8 cellular contexts compared by ENCODE assay signal in genomic region chr11:64341851-64342791, GRCh38. TPM values are rescaled to one million over a fixed set of nuclear protein-coding genes. Genes with fewer than 3 reads are reported as not detected.
A peak's percentile ranks its signal among the peaks of the same experiment; 100 is the strongest.
DNase-seq lines count a peak whose midpoint lies in the region; ATAC-seq, FAIRE-seq and TF ChIP-seq lines count a peak whose summit lies in the region.

No MANE protein-coding gene starts in this region.

- no peaks in the 10 kb centered on the region for H3K9me3 ChIP-seq in HUES48 (ENCODE audit: control insufficient read depth, insufficient read depth, low read length)

- H3K4me1 Mint-ChIP-seq in naive thymus-derived CD8-positive, alpha-beta T cell: peaks cover 23 to 60% (median 50%) of the 10 kb centered on the region in 4 donors
- H3K4me1 Mint-ChIP-seq in stimulated activated memory B cell treated with anti-CD40 and anti-IgM and Interleukin-4, amounts not matched to agents 10 μg/mL and 1 μg/mL and 100 μg/mL, for 72 hours: peaks cover 51% of the 10 kb centered on the region

- no peaks in the 10 kb centered on the region for H3K27me3 ChIP-seq in HUES48 (ENCODE audit: control insufficient read depth, insufficient read depth, low read length)

- H3K36me3 ChIP-seq in HUES48 (ENCODE audit: control insufficient read depth, insufficient read depth, low read length): no peaks in the 10 kb centered on the region

- no peak overlapping the region; the same call in 1 of the 2 replicates for H3K4me3 ChIP-seq in GM12864 (ENCODE audit: low read depth, low read length)
- H3K4me3 ChIP-seq in HUES48 (ENCODE audit: low read depth, low read length): peak overlapping the region; percentile 53
- H3K4me3 ChIP-seq in fibroblast of mammary gland (ENCODE audit: control insufficient read depth, low read depth, low read length): peak overlapping the region; percentile 27

- H3K9ac ChIP-seq in HUES48 (ENCODE audit: low read depth, low read length): no peak overlapping the region

- H3K27ac ChIP-seq in HUES48 (ENCODE audit: low read depth, low read length): peak overlapping the region; percentile 59

- H3K9me3 Mint-ChIP-seq in naive thymus-derived CD8-positive, alpha-beta T cell: no peaks in the 10 kb centered on the region
- H3K9me3 Mint-ChIP-seq in stimulated activated memory B cell treated with anti-CD40 and anti-IgM and Interleukin-4, amounts not matched to agents 10 μg/mL and 1 μg/mL and 100 μg/mL, for 72 hours: no peaks in the 10 kb centered on the region

- no peaks in the 10 kb centered on the region for H3K27me3 Mint-ChIP-seq in naive thymus-derived CD8-positive, alpha-beta T cell
- H3K27me3 Mint-ChIP-seq in stimulated activated memory B cell treated with anti-CD40 and anti-IgM and Interleukin-4, amounts not matched to agents 10 μg/mL and 1 μg/mL and 100 μg/mL, for 72 hours: no peaks in the 10 kb centered on the region

- H3K27ac Mint-ChIP-seq in naive thymus-derived CD8-positive, alpha-beta T cell: peak overlapping the region in 5 of 10 donors; percentile 29 to 75 (median 52)
- H3K27ac Mint-ChIP-seq in stimulated activated memory B cell treated with anti-CD40 and anti-IgM and Interleukin-4, amounts not matched to agents 10 μg/mL and 1 μg/mL and 100 μg/mL, for 72 hours: peak overlapping the region; percentile 91

- TF ChIP-seq CTCF in GM12864 (IDR thresholded peaks at IDR 0.05; ENCODE audit: low read depth, low read length, missing control alignments): peak; percentile 35
- no peak for TF ChIP-seq CTCF in fibroblast of mammary gland (conservative IDR thresholded peaks at IDR 0.05; ENCODE audit: control insufficient read depth, insufficient read depth, low read depth, low read length)

- ATAC-seq in naive thymus-derived CD8-positive, alpha-beta T cell: peak; percentile 51 to 54
- ATAC-seq in stimulated activated memory B cell treated with anti-CD40 and anti-IgM and Interleukin-4, amounts not matched to agents 10 μg/mL and 1 μg/mL and 100 μg/mL, for 72 hours: peak; percentile 74

- POLR2A ChIA-PET in naive thymus-derived CD8-positive, alpha-beta T cell (lab: Charles Lee): interaction anchor here (0.5 to 4.9 kb wide), 9 partner anchors 11 to 832 kb away, joined by 3 to 73 read pairs (median 5); partner anchors contain the start of genes FERMT3, PRDX5, RPS6KA4 and TRMT112

- FAIRE-seq in RCC 7860 (lab: Jason Lieb, UNC): no peak

- peaks cover 0 to 28% (median 7%) of the 10 kb centered on the region in 3 donors for H3K36me3 Mint-ChIP-seq in naive thymus-derived CD8-positive, alpha-beta T cell
- peaks cover 49% of the 10 kb centered on the region for H3K36me3 Mint-ChIP-seq in stimulated activated memory B cell treated with anti-CD40 and anti-IgM and Interleukin-4, amounts not matched to agents 10 μg/mL and 1 μg/mL and 100 μg/mL, for 72 hours

- H3K4me1 ChIP-seq in HUES48 (ENCODE audit: control insufficient read depth, insufficient read depth, low read length): peaks cover 5% of the 10 kb centered on the region; the same call in 1 of the 2 replicates

- peak overlapping the region in 9 of 10 donors; percentile 32 to 92 (median 85) for H3K4me3 Mint-ChIP-seq in naive thymus-derived CD8-positive, alpha-beta T cell
- peak overlapping the region; percentile 46 for H3K4me3 Mint-ChIP-seq in stimulated activated memory B cell treated with anti-CD40 and anti-IgM and Interleukin-4, amounts not matched to agents 10 μg/mL and 1 μg/mL and 100 μg/mL, for 72 hours

- no peak for DNase-seq in GM12864 (ENCODE audit: low read depth)
- peak; percentile 60 for DNase-seq in RCC 7860 (ENCODE audit: low spot score)
- peak; percentile 78 to 81 for DNase-seq in activated T-helper 1 cell treated with anti-CD3 and anti-CD28 coated beads, Interleukin-2, amount 50 U/mL, for 16 hours (ENCODE audit: low read depth in 1 of 2, low spot score in 1 of 2)
- peak; percentile 80 for DNase-seq in fibroblast of mammary gland (ENCODE audit: low read depth)
- DNase-seq in naive thymus-derived CD8-positive, alpha-beta T cell: peak; percentile 76 to 88 (median 85)
- DNase-seq in UCSD-AML1 (lab: John Stamatoyannopoulos, UW; ENCODE audit: unreplicated experiment): no peak

RNA-seq across cellular contexts. Expression of gene CCDC88B, which starts 2.1 kb away (rescaled TPM):
- total RNA-seq in naive thymus-derived CD8-positive, alpha-beta T cell: 100 to 1,000 TPM; 112 to 119 TPM
- polyA plus RNA-seq in naive thymus-derived CD8-positive, alpha-beta T cell: 10 to 100 TPM; 10.4 to 37.0 (median 19.2) TPM

RNA-seq across cellular contexts. Expression of gene RPS6KA4, which starts 16.8 kb away (rescaled TPM):
- total RNA-seq in naive thymus-derived CD8-positive, alpha-beta T cell: 10 to 100 TPM; 21.0 to 23.3 TPM
- polyA plus RNA-seq in naive thymus-derived CD8-positive, alpha-beta T cell: 1 to 10 TPM; 4.3 to 5.1 (median 5.1) TPM

RNA-seq across cellular contexts. Expression of gene PRDX5, which starts 24.2 kb away (rescaled TPM):
- total RNA-seq in naive thymus-derived CD8-positive, alpha-beta T cell: 10 to 100 TPM; 47.5 to 51.5 TPM
- 100 to 1,000 TPM; 186 to 239 (median 206) TPM for polyA plus RNA-seq in naive thymus-derived CD8-positive, alpha-beta T cell

RNA-seq across cellular contexts. Expression of gene TRMT112, which starts 24.8 kb away (rescaled TPM):
- total RNA-seq in naive thymus-derived CD8-positive, alpha-beta T cell: 100 to 1,000 TPM; 159 to 162 TPM
- polyA plus RNA-seq in naive thymus-derived CD8-positive, alpha-beta T cell: 100 to 1,000 TPM; 509 to 524 (median 515) TPM

RNA-seq across cellular contexts. Expression of gene ESRRA, which starts 36.8 kb away (rescaled TPM):
- total RNA-seq in naive thymus-derived CD8-positive, alpha-beta T cell: 10 to 100 TPM; 19.9 to 24.9 TPM
- polyA plus RNA-seq in naive thymus-derived CD8-positive, alpha-beta T cell: 1 to 10 TPM; 3.5 to 9.1 (median 4.8) TPM

Comparison
In these comparisons a context has a peak if more than half of its experiments do, and no peak if none do; other contexts are left out.
1. DNase-seq: peak in RCC 7860 (single experiment), activated T-helper 1 cell treated with anti-CD3 and anti-CD28 coated beads, Interleukin-2, amount 50 U/mL, for 16 hours (2 of 2), fibroblast of mammary gland (single experiment) and naive thymus-derived CD8-positive, alpha-beta T cell (10 of 10); none in GM12864 (single experiment) and UCSD-AML1 (single experiment).